1 cellular context compared by ENCODE assay signal in genomic region chr10:78029294-78030226, GRCh38.
TF ChIP-seq lines count a peak whose summit lies in the region.

Gene POLR3A, minus strand, starts transcription at chr10:78029515. Its CDS starts 108 bp downstream, at chr10:78029407.

TF ChIP-seq in K562, 482 proteins besides CTCF, POLR2A, EP300 and RAD21 (continued from another document and continues in another):
- TF ChIP-seq, protein P1, sequence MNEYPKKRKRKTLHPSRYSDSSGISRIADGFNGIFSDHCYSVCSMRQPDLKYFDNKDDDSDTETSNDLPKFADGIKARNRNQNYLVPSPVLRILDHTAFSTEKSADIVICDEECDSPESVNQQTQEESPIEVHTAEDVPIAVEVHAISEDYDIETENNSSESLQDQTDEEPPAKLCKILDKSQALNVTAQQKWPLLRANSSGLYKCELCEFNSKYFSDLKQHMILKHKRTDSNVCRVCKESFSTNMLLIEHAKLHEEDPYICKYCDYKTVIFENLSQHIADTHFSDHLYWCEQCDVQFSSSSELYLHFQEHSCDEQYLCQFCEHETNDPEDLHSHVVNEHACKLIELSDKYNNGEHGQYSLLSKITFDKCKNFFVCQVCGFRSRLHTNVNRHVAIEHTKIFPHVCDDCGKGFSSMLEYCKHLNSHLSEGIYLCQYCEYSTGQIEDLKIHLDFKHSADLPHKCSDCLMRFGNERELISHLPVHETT (CRISPR knock-in tag; conservative IDR thresholded peaks at IDR 0.05 in 1 of 2, IDR thresholded peaks at IDR 0.05 in 1 of 2), result peak in 1 of 2 experiments; percentile 85; a peak in 2 of 4 replicates
- TF ChIP-seq HNRNPUL1 (IDR thresholded peaks at IDR 0.05; ENCODE audit: low read length) (no peak), HDAC6 (IDR thresholded peaks at IDR 0.05; ENCODE audit: low read depth, low read length) (no peak), NKRF (IDR thresholded peaks at IDR 0.05; ENCODE audit: borderline replicate concordance) (peak; percentile 96), IRF1 (CRISPR knock-in tag; IDR thresholded peaks at IDR 0.05; ENCODE audit: borderline replicate concordance) (no peak), ELF2 (CRISPR knock-in tag; IDR thresholded peaks at IDR 0.05) (peak; percentile 71), MAFF (IDR thresholded peaks at IDR 0.05; ENCODE audit: low read length) (no peak), CSDE1 (IDR thresholded peaks at IDR 0.05) (peak in 1 of 2 experiments; percentile 19; a peak in 1 of 4 replicates), HOXB6 (CRISPR knock-in tag; IDR thresholded peaks at IDR 0.05; ENCODE audit: borderline replicate concordance) (no peak), ZNF75A (CRISPR knock-in tag; IDR thresholded peaks at IDR 0.05) (peak; percentile 30; the same call in 1 of the 2 replicates), VEZF1 (CRISPR knock-in tag; IDR thresholded peaks at IDR 0.05) (peak; percentile 55; the same call in 1 of the 2 replicates), SMAD2 (IDR thresholded peaks at IDR 0.05; ENCODE audit: low read depth, low read length) (no peak), HMG20A (CRISPR knock-in tag; conservative IDR thresholded peaks at IDR 0.05) (no peak), ZNF445 (CRISPR knock-in tag; IDR thresholded peaks at IDR 0.05; ENCODE audit: low read depth) (peak; percentile 50; the same call in 1 of the 2 replicates), NR2C1 (IDR thresholded peaks at IDR 0.05) (peak; percentile 33; the same call in 1 of the 2 replicates), NR2C1 (tag; IDR thresholded peaks at IDR 0.05) (peak; percentile 59), ZFP1 (CRISPR knock-in tag; IDR thresholded peaks at IDR 0.05) (no peak), RB1 (IDR thresholded peaks at IDR 0.05; ENCODE audit: low read depth) (peak; percentile 57), FOSL1 (tag; conservative IDR thresholded peaks at IDR 0.05) (peak; percentile 67), ASH1L (IDR thresholded peaks at IDR 0.05; ENCODE audit: borderline replicate concordance, low read depth, partially characterized antibody) (peak; percentile 74), ZKSCAN3 (CRISPR knock-in tag; IDR thresholded peaks at IDR 0.05) (no peak), EGR1 (conservative IDR thresholded peaks at IDR 0.05) (peak; percentile 48), KAT7 (CRISPR knock-in tag; IDR thresholded peaks at IDR 0.05; ENCODE audit: borderline replicate concordance) (no peak; the same call in 1 of the 2 replicates), ARHGAP35 (IDR thresholded peaks at IDR 0.05; ENCODE audit: partially characterized antibody) (no peak), ZBTB17 (CRISPR knock-in tag; IDR thresholded peaks at IDR 0.05) (peak; percentile 55; the same call in 1 of the 2 replicates), POLR3A (IDR thresholded peaks at IDR 0.05; ENCODE audit: borderline replicate concordance, extremely low read depth, insufficient read depth, insufficient read length) (no peak), ZNF174 (CRISPR knock-in tag; IDR thresholded peaks at IDR 0.05) (0 out of 2 replicates have a peak, but pooled peaks have one; percentile 24), BCLAF1 (IDR thresholded peaks at IDR 0.05; ENCODE audit: borderline replicate concordance in 1 of 2, control insufficient read depth in 1 of 2, low read depth in 2 of 2, low read length in 1 of 2) (0 out of 4 replicates have a peak, but pooled peaks of 1 of the 2 experiments have one; percentile 26), POLR2AphosphoS5 (IDR thresholded peaks at IDR 0.05; ENCODE audit: control insufficient read depth, insufficient read depth, low read depth, low read length) (peak; percentile 75; the same call in 1 of the 2 replicates), FOS (IDR thresholded peaks at IDR 0.05; ENCODE audit: extremely low read depth, insufficient read length) (peak; percentile 79), ETV5 (CRISPR knock-in tag; IDR thresholded peaks at IDR 0.05; ENCODE audit: low read depth) (peak; percentile 80), GABPB1 (CRISPR knock-in tag; IDR thresholded peaks at IDR 0.05) (peak; percentile 97), ETV6 (IDR thresholded peaks at IDR 0.05; ENCODE audit: borderline replicate concordance in 1 of 2, low read depth in 2 of 2, low read length in 1 of 2) (0 out of 4 replicates have a peak, but pooled peaks of 1 of the 2 experiments have one; percentile 37), ETV6 (CRISPR knock-in tag; IDR thresholded peaks at IDR 0.05; ENCODE audit: borderline replicate concordance) (no peak), SNIP1 (IDR thresholded peaks at IDR 0.05; ENCODE audit: low read depth) (peak; percentile 76)
- TF ChIP-seq, protein P2, sequence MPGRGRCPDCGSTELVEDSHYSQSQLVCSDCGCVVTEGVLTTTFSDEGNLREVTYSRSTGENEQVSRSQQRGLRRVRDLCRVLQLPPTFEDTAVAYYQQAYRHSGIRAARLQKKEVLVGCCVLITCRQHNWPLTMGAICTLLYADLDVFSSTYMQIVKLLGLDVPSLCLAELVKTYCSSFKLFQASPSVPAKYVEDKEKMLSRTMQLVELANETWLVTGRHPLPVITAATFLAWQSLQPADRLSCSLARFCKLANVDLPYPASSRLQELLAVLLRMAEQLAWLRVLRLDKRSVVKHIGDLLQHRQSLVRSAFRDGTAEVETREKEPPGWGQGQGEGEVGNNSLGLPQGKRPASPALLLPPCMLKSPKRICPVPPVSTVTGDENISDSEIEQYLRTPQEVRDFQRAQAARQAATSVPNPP (IDR thresholded peaks at IDR 0.05; ENCODE audit: borderline replicate concordance, insufficient read depth, insufficient read length), result no peak
- TF ChIP-seq, protein P3, sequence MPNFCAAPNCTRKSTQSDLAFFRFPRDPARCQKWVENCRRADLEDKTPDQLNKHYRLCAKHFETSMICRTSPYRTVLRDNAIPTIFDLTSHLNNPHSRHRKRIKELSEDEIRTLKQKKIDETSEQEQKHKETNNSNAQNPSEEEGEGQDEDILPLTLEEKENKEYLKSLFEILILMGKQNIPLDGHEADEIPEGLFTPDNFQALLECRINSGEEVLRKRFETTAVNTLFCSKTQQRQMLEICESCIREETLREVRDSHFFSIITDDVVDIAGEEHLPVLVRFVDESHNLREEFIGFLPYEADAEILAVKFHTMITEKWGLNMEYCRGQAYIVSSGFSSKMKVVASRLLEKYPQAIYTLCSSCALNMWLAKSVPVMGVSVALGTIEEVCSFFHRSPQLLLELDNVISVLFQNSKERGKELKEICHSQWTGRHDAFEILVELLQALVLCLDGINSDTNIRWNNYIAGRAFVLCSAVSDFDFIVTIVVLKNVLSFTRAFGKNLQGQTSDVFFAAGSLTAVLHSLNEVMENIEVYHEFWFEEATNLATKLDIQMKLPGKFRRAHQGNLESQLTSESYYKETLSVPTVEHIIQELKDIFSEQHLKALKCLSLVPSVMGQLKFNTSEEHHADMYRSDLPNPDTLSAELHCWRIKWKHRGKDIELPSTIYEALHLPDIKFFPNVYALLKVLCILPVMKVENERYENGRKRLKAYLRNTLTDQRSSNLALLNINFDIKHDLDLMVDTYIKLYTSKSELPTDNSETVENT (CRISPR knock-in tag; IDR thresholded peaks at IDR 0.05), result peak; percentile 32; the same call in 1 of the 2 replicates
- TF ChIP-seq, protein P4, sequence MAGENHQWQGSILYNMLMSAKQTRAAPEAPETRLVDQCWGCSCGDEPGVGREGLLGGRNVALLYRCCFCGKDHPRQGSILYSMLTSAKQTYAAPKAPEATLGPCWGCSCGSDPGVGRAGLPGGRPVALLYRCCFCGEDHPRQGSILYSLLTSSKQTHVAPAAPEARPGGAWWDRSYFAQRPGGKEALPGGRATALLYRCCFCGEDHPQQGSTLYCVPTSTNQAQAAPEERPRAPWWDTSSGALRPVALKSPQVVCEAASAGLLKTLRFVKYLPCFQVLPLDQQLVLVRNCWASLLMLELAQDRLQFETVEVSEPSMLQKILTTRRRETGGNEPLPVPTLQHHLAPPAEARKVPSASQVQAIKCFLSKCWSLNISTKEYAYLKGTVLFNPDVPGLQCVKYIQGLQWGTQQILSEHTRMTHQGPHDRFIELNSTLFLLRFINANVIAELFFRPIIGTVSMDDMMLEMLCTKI (IDR thresholded peaks at IDR 0.05; ENCODE audit: partially characterized antibody), result no peak
- TF ChIP-seq, protein P5, sequence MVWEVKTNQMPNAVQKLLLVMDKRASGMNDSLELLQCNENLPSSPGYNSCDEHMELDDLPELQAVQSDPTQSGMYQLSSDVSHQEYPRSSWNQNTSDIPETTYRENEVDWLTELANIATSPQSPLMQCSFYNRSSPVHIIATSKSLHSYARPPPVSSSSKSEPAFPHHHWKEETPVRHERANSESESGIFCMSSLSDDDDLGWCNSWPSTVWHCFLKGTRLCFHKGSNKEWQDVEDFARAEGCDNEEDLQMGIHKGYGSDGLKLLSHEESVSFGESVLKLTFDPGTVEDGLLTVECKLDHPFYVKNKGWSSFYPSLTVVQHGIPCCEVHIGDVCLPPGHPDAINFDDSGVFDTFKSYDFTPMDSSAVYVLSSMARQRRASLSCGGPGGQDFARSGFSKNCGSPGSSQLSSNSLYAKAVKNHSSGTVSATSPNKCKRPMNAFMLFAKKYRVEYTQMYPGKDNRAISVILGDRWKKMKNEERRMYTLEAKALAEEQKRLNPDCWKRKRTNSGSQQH (CRISPR knock-in tag; IDR thresholded peaks at IDR 0.05), result peak; percentile 88
- TF ChIP-seq, protein P6, sequence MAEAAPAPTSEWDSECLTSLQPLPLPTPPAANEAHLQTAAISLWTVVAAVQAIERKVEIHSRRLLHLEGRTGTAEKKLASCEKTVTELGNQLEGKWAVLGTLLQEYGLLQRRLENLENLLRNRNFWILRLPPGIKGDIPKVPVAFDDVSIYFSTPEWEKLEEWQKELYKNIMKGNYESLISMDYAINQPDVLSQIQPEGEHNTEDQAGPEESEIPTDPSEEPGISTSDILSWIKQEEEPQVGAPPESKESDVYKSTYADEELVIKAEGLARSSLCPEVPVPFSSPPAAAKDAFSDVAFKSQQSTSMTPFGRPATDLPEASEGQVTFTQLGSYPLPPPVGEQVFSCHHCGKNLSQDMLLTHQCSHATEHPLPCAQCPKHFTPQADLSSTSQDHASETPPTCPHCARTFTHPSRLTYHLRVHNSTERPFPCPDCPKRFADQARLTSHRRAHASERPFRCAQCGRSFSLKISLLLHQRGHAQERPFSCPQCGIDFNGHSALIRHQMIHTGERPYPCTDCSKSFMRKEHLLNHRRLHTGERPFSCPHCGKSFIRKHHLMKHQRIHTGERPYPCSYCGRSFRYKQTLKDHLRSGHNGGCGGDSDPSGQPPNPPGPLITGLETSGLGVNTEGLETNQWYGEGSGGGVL (CRISPR knock-in tag; IDR thresholded peaks at IDR 0.05), result no peak
- TF ChIP-seq, protein P7, sequence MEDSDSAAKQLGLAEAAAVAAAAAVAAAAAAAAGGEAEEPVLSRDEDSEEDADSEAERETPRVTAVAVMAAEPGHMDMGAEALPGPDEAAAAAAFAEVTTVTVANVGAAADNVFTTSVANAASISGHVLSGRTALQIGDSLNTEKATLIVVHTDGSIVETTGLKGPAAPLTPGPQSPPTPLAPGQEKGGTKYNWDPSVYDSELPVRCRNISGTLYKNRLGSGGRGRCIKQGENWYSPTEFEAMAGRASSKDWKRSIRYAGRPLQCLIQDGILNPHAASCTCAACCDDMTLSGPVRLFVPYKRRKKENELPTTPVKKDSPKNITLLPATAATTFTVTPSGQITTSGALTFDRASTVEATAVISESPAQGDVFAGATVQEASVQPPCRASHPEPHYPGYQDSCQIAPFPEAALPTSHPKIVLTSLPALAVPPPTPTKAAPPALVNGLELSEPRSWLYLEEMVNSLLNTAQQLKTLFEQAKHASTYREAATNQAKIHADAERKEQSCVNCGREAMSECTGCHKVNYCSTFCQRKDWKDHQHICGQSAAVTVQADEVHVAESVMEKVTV (CRISPR knock-in tag; IDR thresholded peaks at IDR 0.05), result no peak; the same call in 1 of the 2 replicates
